Comparison of ENCODE assay signal across 1 cellular context in the genomic region with DNA sequence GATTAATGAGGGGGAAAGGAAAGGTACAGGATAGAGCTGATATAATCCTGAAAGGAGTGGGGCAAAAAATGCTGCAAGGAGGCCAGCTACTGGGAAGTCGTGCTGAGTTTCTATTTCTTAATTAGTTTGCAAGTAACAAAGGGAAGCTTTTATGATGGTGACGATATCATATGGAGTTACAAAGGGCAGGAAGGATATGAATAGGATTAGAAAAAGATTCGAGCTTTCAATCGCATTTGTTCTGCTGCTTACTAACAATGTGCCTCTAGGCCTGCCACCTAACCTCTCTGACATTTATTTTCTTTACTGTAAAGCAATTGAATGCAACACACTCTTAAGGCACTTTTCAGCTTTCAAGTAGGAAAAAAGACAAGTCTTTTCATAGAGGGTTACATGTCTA.
TF ChIP-seq lines count a peak whose summit lies in the region.

No MANE protein-coding gene starts in this region.

TF ChIP-seq in H1, 55 proteins besides CTCF, POLR2A, EP300 and RAD21:
- no peak for TF ChIP-seq BRCA1 (IDR thresholded peaks at IDR 0.05; ENCODE audit: low read depth, low read length)
- TF ChIP-seq SP1 (IDR thresholded peaks at IDR 0.05; ENCODE audit: low read depth, low read length) = no peak
- TF ChIP-seq GABPA (IDR thresholded peaks at IDR 0.05; ENCODE audit: borderline replicate concordance, insufficient read depth, low read length) = no peak
- TF ChIP-seq HDAC6 (IDR thresholded peaks at IDR 0.05; ENCODE audit: low read depth, low read length) = no peak
- TF ChIP-seq CBX8 (IDR thresholded peaks at IDR 0.05; ENCODE audit: borderline replicate concordance, low read depth, low read length) = no peak
- TF ChIP-seq KDM4A (IDR thresholded peaks at IDR 0.05; ENCODE audit: low read depth, low read length, severe bottlenecking) = no peak
- no peak for TF ChIP-seq BACH1 (IDR thresholded peaks at IDR 0.05; ENCODE audit: low read length)
- no peak for TF ChIP-seq SAP30 (IDR thresholded peaks at IDR 0.05; ENCODE audit: insufficient read depth, insufficient replicate concordance, low read length)
- no peak for TF ChIP-seq ZNF274 (IDR thresholded peaks at IDR 0.05; ENCODE audit: borderline replicate concordance, extremely low read depth, low read length)
- TF ChIP-seq SP4 (IDR thresholded peaks at IDR 0.05; ENCODE audit: low read length) = no peak
- TF ChIP-seq SRF (IDR thresholded peaks at IDR 0.05; ENCODE audit: low read depth, low read length) = no peak
- TF ChIP-seq RFX5 (IDR thresholded peaks at IDR 0.05; ENCODE audit: borderline replicate concordance, low read depth, low read length) = no peak
- TF ChIP-seq TAF7 (optimal IDR thresholded peaks at IDR 0.05; ENCODE audit: borderline replicate concordance, low read depth, low read length) = no peak
- TF ChIP-seq BCL11A (IDR thresholded peaks at IDR 0.05; ENCODE audit: low read depth in 2 of 2, low read length in 2 of 2) = no peak
